In the genomic region with DNA sequence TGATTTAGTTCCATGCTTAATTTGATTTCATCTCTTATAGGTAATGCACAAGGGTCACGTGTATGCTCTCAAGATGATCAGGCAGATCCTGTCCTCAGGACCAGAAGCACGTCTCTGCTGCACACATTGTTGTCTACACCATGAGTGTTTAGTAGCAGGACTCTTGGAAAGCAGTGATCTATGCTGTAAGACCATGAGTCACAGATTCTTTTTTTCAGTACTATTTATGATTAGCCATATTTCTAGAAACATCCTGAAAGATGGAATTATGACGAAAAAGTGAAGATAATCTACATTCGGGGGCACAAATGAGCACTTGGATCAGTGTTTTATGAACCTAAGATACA, we compare ENCODE assay signal across 16 cellular contexts. TPM values are rescaled to one million over a fixed set of nuclear protein-coding genes. Genes with fewer than 3 reads are reported as not detected.
DNase-seq lines count a peak whose midpoint lies in the region; ATAC-seq and TF ChIP-seq lines count a peak whose summit lies in the region.
"Had no signal": no experiment of that assay in that cellular context is flagged by ENCODE, and none has a peak within 500 bp of the region (broad histone marks: within the 10 kb centered on the region; RNA-seq: fewer than 3 reads in every experiment).

No MANE protein-coding gene starts in this region.

- H3K27me3 ChIP-seq in esophagus squamous epithelium = no peaks in the 10 kb centered on the region

- WGBS in esophagus squamous epithelium, 2 donors = 95 to 100% methylated on average over 4 of the region's 4 CpGs

- no peaks in the 10 kb centered on the region for H3K27me3 Mint-ChIP-seq in T-helper 17 cell
- H3K27me3 Mint-ChIP-seq: B cell, IgD-negative memory B cell had no signal

- H3K36me3 Mint-ChIP-seq in T-helper 17 cell (ENCODE audit: low read depth) = no peaks in the 10 kb centered on the region

- H3K27ac Mint-ChIP-seq in T-helper 17 cell = peak overlapping the region; percentile 86
- H3K27ac Mint-ChIP-seq: B cell, IgD-negative memory B cell had no signal

- peaks cover 20 to 61% (median 23%) of the 10 kb centered on the region in 3 donors for H3K36me3 ChIP-seq in esophagus squamous epithelium

- TF ChIP-seq POLR2A in esophagus squamous epithelium (IDR thresholded peaks at IDR 0.05) = no peak

- DNase-seq in T-helper 17 cell (no peak), choroid plexus epithelial cell (ENCODE audit: low read depth) (peak; percentile 49), foreskin fibroblast (peak; percentile 16 to 44), sciatic nerve (ENCODE audit: low spot score) (no peak), esophagus squamous epithelium (lab: John Stamatoyannopoulos, UW) (no peak)
- DNase-seq in stimulated activated naive CD4-positive, alpha-beta T cell treated with Interleukin-2 at 50 U/mL for 16 hours (lab: John Stamatoyannopoulos, UW) = no peak
- DNase-seq: Caco-2, Karpas-422, NCI-H1436, NCI-H1930, NCI-H226, NCI-H524 treated with DMSO at 0.1 percent for 48 hours had no signal

- H3K9me3 ChIP-seq in T-helper 17 cell (ENCODE audit: control insufficient read depth, low read length, poor library complexity, severe bottlenecking) = no peaks in the 10 kb centered on the region
- no peaks in the 10 kb centered on the region for H3K9me3 ChIP-seq in esophagus squamous epithelium
- H3K9me3 ChIP-seq: Caco-2, HAP-1 had no signal

- H3K4me1 ChIP-seq in esophagus squamous epithelium = no peaks in the 10 kb centered on the region
- H3K4me1 ChIP-seq: Caco-2, HAP-1 had no signal

- no peak overlapping the region for H3K27ac ChIP-seq in esophagus squamous epithelium

- no peak overlapping the region for H3K4me3 Mint-ChIP-seq in T-helper 17 cell
- H3K4me3 Mint-ChIP-seq: B cell, IgD-negative memory B cell had no signal

- TF ChIP-seq CTCF in choroid plexus epithelial cell (conservative IDR thresholded peaks at IDR 0.05; ENCODE audit: low read depth, low read length) = no peak
- no peak for TF ChIP-seq CTCF in foreskin fibroblast (IDR thresholded peaks at IDR 0.05; ENCODE audit: low read depth, low read length)
- no peak for TF ChIP-seq CTCF in esophagus squamous epithelium (IDR thresholded peaks at IDR 0.05)

- no peak overlapping the region for H3K4me3 ChIP-seq in choroid plexus epithelial cell (ENCODE audit: low read depth, low read length)
- no peak overlapping the region for H3K4me3 ChIP-seq in foreskin fibroblast (ENCODE audit: low read depth in 1 of 2, low read length in 2 of 2)
- no peak overlapping the region for H3K4me3 ChIP-seq in esophagus squamous epithelium
- H3K4me3 ChIP-seq: HAP-1 had no signal

- ATAC-seq in T-helper 17 cell (no peak), HG03521 (IDR thresholded peaks at IDR 0.05; ENCODE audit: unreplicated experiment) (no peak), sciatic nerve (no peak)

- peaks cover 32% of the 10 kb centered on the region for H3K4me1 Mint-ChIP-seq in T-helper 17 cell

- intact Hi-C loops in sciatic nerve (cut with DNase I) = no loop called here
- intact Hi-C loops in esophagus squamous epithelium (cut with DNase I) = no loop called here

RNA-seq across cellular contexts. Expression of a gene that starts 29.6 kb away (rescaled TPM):
- 10 to 100 TPM; 15.4 to 20.4 TPM for total RNA-seq in T-helper 17 cell
- 8.0 TPM for total RNA-seq in sciatic nerve
- 10 to 100 TPM in 3 of 4 donors, 1 to 10 TPM in 1; 9.6 to 14.1 (median 13.7) TPM for total RNA-seq in esophagus squamous epithelium

RNA-seq across cellular contexts. Expression of a gene that starts 35.0 kb away (rescaled TPM):
- 10 to 100 TPM; 13.7 to 15.4 TPM for total RNA-seq in T-helper 17 cell
- total RNA-seq in sciatic nerve = 13.6 TPM
- total RNA-seq in esophagus squamous epithelium = 10 to 100 TPM; 12.8 to 16.6 (median 13.0) TPM

RNA-seq across cellular contexts. Expression of a gene that starts 35.2 kb away (rescaled TPM):
- total RNA-seq in T-helper 17 cell (10 to 100 TPM; 28.1 to 36.7 TPM), sciatic nerve (35.8 TPM), esophagus squamous epithelium (10 to 100 TPM; 22.7 to 45.7 (median 35.5) TPM)

RNA-seq across cellular contexts. Expression of a gene that starts 55.6 kb away (rescaled TPM):
- total RNA-seq in T-helper 17 cell = 100 to 1,000 TPM; 127 to 153 TPM
- 37.7 TPM for total RNA-seq in sciatic nerve
- 10 to 100 TPM; 17.8 to 37.4 (median 29.9) TPM for total RNA-seq in esophagus squamous epithelium

Comparison
In these comparisons a context has a peak if more than half of its experiments do, and no peak if none do; other contexts are left out.
1. DNase-seq: peak in choroid plexus epithelial cell (single experiment) and foreskin fibroblast (2 of 2); none in T-helper 17 cell (0 of 3), stimulated activated naive CD4-positive, alpha-beta T cell treated with Interleukin-2 at 50 U/mL for 16 hours (single experiment), sciatic nerve (single experiment) and esophagus squamous epithelium (single experiment).